Comparison of ENCODE assay signal across 10 cellular contexts in the genomic region with DNA sequence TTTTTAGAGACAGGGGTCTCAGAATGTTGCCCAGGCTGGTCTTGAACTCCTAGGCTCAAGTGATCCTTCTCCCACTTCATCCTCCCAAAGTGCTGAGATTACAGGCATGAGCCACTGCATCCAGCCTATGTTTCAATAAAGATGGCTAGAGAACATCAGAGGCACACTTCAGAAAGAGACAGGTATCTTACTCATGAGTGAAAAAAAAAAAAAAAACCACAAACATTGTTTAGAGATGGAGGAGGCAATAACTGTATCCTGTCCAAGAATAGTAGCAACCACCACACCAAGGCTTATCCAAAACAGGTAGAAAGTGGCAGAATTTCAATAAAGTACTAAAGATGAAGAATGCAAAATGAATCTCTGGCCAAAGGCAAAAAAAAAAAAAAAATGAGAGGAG. TPM values are rescaled to one million over a fixed set of nuclear protein-coding genes. Genes with fewer than 3 reads are reported as not detected.
DNase-seq lines count a peak whose midpoint lies in the region; ATAC-seq, FAIRE-seq and TF ChIP-seq lines count a peak whose summit lies in the region.
"Had no signal": no experiment of that assay in that cellular context is flagged by ENCODE, and none has a peak within 500 bp of the region (broad histone marks: within the 10 kb centered on the region; RNA-seq: fewer than 3 reads in every experiment).

No MANE protein-coding gene starts in this region.

- no peak for TF ChIP-seq POLR2A in A549 (IDR thresholded peaks at IDR 0.05; ENCODE audit: low read length)

- CTCF ChIA-PET in A549 (lab: Yijun Ruan, JAX) = interaction anchor here (0.5 to 1.6 kb wide), 8 partner anchors 10 to 512 kb away, joined by 3 to 4 read pairs (median 3); no protein-coding TSS in a partner anchor

- TF ChIP-seq CTCF in A549 (IDR thresholded peaks at IDR 0.05) (no peak), cardiac fibroblast (IDR thresholded peaks at IDR 0.05; ENCODE audit: low read depth, low read length) (no peak)

- peak overlapping the region; percentile 79 for H3K4me2 ChIP-seq in A549

- H3K36me3 ChIP-seq in muscle layer of colon (ENCODE audit: insufficient read depth, low read length) = no peaks in the 10 kb centered on the region

- TF ChIP-seq EP300 in A549 (IDR thresholded peaks at IDR 0.05) = no peak

- no peak for FAIRE-seq in A549 (lab: Jason Lieb, UNC)
- no peak for FAIRE-seq in frontal cortex (lab: Jason Lieb, UNC)

- H3K9me3 ChIP-seq in A549 = no peaks in the 10 kb centered on the region
- H3K9me3 ChIP-seq in muscle layer of colon (ENCODE audit: low read length) = no peaks in the 10 kb centered on the region

- ATAC-seq in A549 (peak; percentile 61 to 65), HG02610 (IDR thresholded peaks at IDR 0.05; ENCODE audit: unreplicated experiment) (peak; percentile 46), HG03097 (IDR thresholded peaks at IDR 0.05; ENCODE audit: low FRiP score, unreplicated experiment) (no peak)

- DNase-seq in A549 (ENCODE audit: low read depth in 1 of 2, low spot score in 1 of 2) = peak in 1 of 2 experiments; percentile 4
- DNase-seq in cardiac fibroblast (ENCODE audit: low read depth in 2 of 2) = peak; percentile 14 to 53
- no peak for DNase-seq in germinal center (ENCODE audit: low spot score)
- DNase-seq in NCI-H748 (lab: John Stamatoyannopoulos, UW; ENCODE audit: unreplicated experiment) = no peak
- DNase-seq in frontal cortex (ENCODE audit: low spot score in 2 of 2) = no peak
- DNase-seq: activated T-cell treated with anti-CD3 and anti-CD28 coated beads, Interleukin-2, amount 50 U/mL, for 48 hours; H9 had no signal

- POLR2A ChIA-PET in A549 (lab: Yijun Ruan, JAX) = interaction anchor here (0.7 to 1.7 kb wide), 3 partner anchors 30 to 753 kb away, joined by 4 to 36 read pairs (median 6); a partner anchor contains a TSS

- no peak overlapping the region for H3K9ac ChIP-seq in muscle layer of colon (ENCODE audit: low read length)

- H3K4me1 ChIP-seq in A549 (peaks cover 27% of the 10 kb centered on the region), muscle layer of colon (ENCODE audit: insufficient read depth, low read length) (peaks cover 16% of the 10 kb centered on the region)

- H3K27me3 ChIP-seq in muscle layer of colon (ENCODE audit: control insufficient read depth in 1 of 2, insufficient read depth in 2 of 2, low read length in 2 of 2) = no peaks in the 10 kb centered on the region

- H3K27ac ChIP-seq in A549 (peak overlapping the region; percentile 83 to 87), muscle layer of colon (ENCODE audit: low read depth, low read length) (peak overlapping the region; percentile 70)

- no peak for TF ChIP-seq RAD21 in A549 (conservative IDR thresholded peaks at IDR 0.05 in 1 of 2, IDR thresholded peaks at IDR 0.05 in 1 of 2)

- H3K4me3 ChIP-seq in A549 = no peak overlapping the region
- no peak overlapping the region for H3K4me3 ChIP-seq in cardiac fibroblast (replicated peaks in 1 of 2; ENCODE audit: low read depth in 2 of 2, low read length in 2 of 2)
- no peak overlapping the region for H3K4me3 ChIP-seq in muscle layer of colon (ENCODE audit: low read depth in 1 of 2, low read length in 2 of 2)

TF ChIP-seq in A549, 52 proteins besides CTCF, POLR2A, EP300 and RAD21:
- TF ChIP-seq TFCP2L1 (CRISPR knock-in tag; IDR thresholded peaks at IDR 0.05) = no peak
- TF ChIP-seq, protein P1, sequence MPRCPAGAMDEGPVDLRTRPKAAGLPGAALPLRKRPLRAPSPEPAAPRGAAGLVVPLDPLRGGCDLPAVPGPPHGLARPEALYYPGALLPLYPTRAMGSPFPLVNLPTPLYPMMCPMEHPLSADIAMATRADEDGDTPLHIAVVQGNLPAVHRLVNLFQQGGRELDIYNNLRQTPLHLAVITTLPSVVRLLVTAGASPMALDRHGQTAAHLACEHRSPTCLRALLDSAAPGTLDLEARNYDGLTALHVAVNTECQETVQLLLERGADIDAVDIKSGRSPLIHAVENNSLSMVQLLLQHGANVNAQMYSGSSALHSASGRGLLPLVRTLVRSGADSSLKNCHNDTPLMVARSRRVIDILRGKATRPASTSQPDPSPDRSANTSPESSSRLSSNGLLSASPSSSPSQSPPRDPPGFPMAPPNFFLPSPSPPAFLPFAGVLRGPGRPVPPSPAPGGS (IDR thresholded peaks at IDR 0.05) = no peak
- TF ChIP-seq CEBPB (IDR thresholded peaks at IDR 0.05) = no peak
- TF ChIP-seq NFE2L2 (conservative IDR thresholded peaks at IDR 0.05; ENCODE audit: low read length) = no peak
- TF ChIP-seq HEYL (CRISPR knock-in tag; IDR thresholded peaks at IDR 0.05) = no peak
- TF ChIP-seq CBX2 (IDR thresholded peaks at IDR 0.05; ENCODE audit: borderline replicate concordance, low read depth) = no peak
- no peak for TF ChIP-seq MYC (IDR thresholded peaks at IDR 0.05; ENCODE audit: borderline replicate concordance, low read length)
- TF ChIP-seq ZFP36 (IDR thresholded peaks at IDR 0.05; ENCODE audit: borderline replicate concordance, partially characterized antibody) = no peak
- no peak for TF ChIP-seq RNF2 (IDR thresholded peaks at IDR 0.05; ENCODE audit: borderline replicate concordance, low read depth)
- no peak for TF ChIP-seq FOXS1 (CRISPR knock-in tag; IDR thresholded peaks at IDR 0.05)

RNA-seq across cellular contexts. Expression of a gene that starts 30.3 kb away (rescaled TPM):
- polyA plus RNA-seq in A549 (2011; rRNA removed) (8.1 and 8.3 TPM in 2 replicates), A549 (2017; fragmentation: RNase III; extraction: RNeasy Plus Mini Kit Qiagen cat#74134 plus additional on column Dnase treatment) (5.0 to 6.6 TPM (median 5.3 TPM) in 3 replicates)
- 0.66 and 0.67 TPM in 2 replicates for polyA plus RNA-seq in A549 (2012; cell fraction: cytosol; rRNA removed)
- polyA plus RNA-seq in A549 (2012; cell fraction: nucleus; rRNA removed) = 0.82 and 1.2 TPM in 2 replicates
- polyA minus RNA-seq in A549 (2011; rRNA and poly(A)+ RNA removed) = 5.2 and 9.8 TPM in 2 replicates
- 15.5 TPM for total RNA-seq in frontal cortex

Comparison
In these comparisons a context has a peak if more than half of its experiments do, and no peak if none do; other contexts are left out.
1. DNase-seq: peak in cardiac fibroblast (2 of 2); none in germinal center (single experiment), NCI-H748 (single experiment) and frontal cortex (0 of 2).